8 cellular contexts compared by ENCODE assay signal in genomic region chr10:73910401-73910763, GRCh38. TPM values are rescaled to one million over a fixed set of nuclear protein-coding genes. Genes with fewer than 3 reads are reported as not detected.
A peak's percentile ranks its signal among the peaks of the same experiment; 100 is the strongest.
DNase-seq lines count a peak whose midpoint lies in the region; ATAC-seq and TF ChIP-seq lines count a peak whose summit lies in the region.

No MANE protein-coding gene starts in this region.

- CTCF ChIA-PET in RWPE1 (lab: Yijun Ruan, JAX) = interaction anchor here (0.6 to 5.5 kb wide), 6 partner anchors 9 to 83 kb away, joined by 3 to 29 read pairs (median 3); no protein-coding TSS in a partner anchor

- H3K27ac Mint-ChIP-seq in activated T-cell treated with anti-CD3 and anti-CD28 coated beads, Interleukin-2, amount 50 U/mL, for 72 hours = no peak overlapping the region

- no peaks in the 10 kb centered on the region for H3K27me3 ChIP-seq in fibroblast of lung (ENCODE audit: control insufficient read depth, insufficient read depth, low read length)

- peak overlapping the region; percentile 77 to 89 for H3K4me3 Mint-ChIP-seq in activated T-cell treated with anti-CD3 and anti-CD28 coated beads, Interleukin-2, amount 50 U/mL, for 72 hours

- peaks cover 48% of the 10 kb centered on the region for H3K4me1 ChIP-seq in fibroblast of lung (ENCODE audit: control insufficient read depth, extremely low read depth, insufficient read depth, low read length)

- peaks cover 41% of the 10 kb centered on the region for H3K4me1 Mint-ChIP-seq in activated T-cell treated with anti-CD3 and anti-CD28 coated beads, Interleukin-2, amount 50 U/mL, for 72 hours (ENCODE audit: low read depth)

- H3K36me3 ChIP-seq in fibroblast of lung (ENCODE audit: control insufficient read depth, insufficient read depth, low read length) = peaks cover 25% of the 10 kb centered on the region

- H3K27me3 Mint-ChIP-seq in activated T-cell treated with anti-CD3 and anti-CD28 coated beads, Interleukin-2, amount 50 U/mL, for 72 hours (ENCODE audit: low read depth) = peaks cover 65% of the 10 kb centered on the region

- peak overlapping the region; percentile 63 to 88 (median 84) for H3K4me3 ChIP-seq in fibroblast of lung (replicated peaks in 1 of 4; ENCODE audit: control extremely low read depth in 1 of 4, insufficient read depth in 1 of 4, low read depth in 3 of 4, low read length in 4 of 4)
- peak overlapping the region; percentile 72 for H3K4me3 ChIP-seq in retinal pigment epithelial cell (ENCODE audit: low read length)

- H2AFZ ChIP-seq in fibroblast of lung (ENCODE audit: low read length) = peak overlapping the region; percentile 27

- no peak for TF ChIP-seq CTCF in RWPE1 (conservative IDR thresholded peaks at IDR 0.05; ENCODE audit: low read depth)
- TF ChIP-seq CTCF in fibroblast of lung (conservative IDR thresholded peaks at IDR 0.05 in 1 of 2, IDR thresholded peaks at IDR 0.05 in 1 of 2; ENCODE audit: low read depth in 1 of 2, low read length in 2 of 2) = no peak
- TF ChIP-seq CTCF in retinal pigment epithelial cell (conservative IDR thresholded peaks at IDR 0.05; ENCODE audit: low read depth, low read length) = peak; percentile 22
- no peak for TF ChIP-seq CTCF in omental fat pad (IDR thresholded peaks at IDR 0.05)

- H3K27ac ChIP-seq in RWPE1 (peak overlapping the region; percentile 89), fibroblast of lung (ENCODE audit: insufficient read depth, low read length) (peak overlapping the region; percentile 100)

- POLR2A ChIA-PET in RWPE1 (lab: Yijun Ruan, JAX; ENCODE audit: low non-redundant PET) = interaction anchor here (0.6 to 6.0 kb wide), 2 partner anchors 20 to 22 kb away, joined by 5 to 28 read pairs; no protein-coding TSS in a partner anchor

- no peaks in the 10 kb centered on the region for H3K9me3 ChIP-seq in fibroblast of lung (ENCODE audit: control insufficient read depth, insufficient read depth, low read depth, low read length)

- peak; percentile 19 to 21 for DNase-seq in activated T-cell treated with anti-CD3 and anti-CD28 coated beads, Interleukin-2, amount 50 U/mL, for 72 hours
- DNase-seq in activated T-cell treated with anti-CD3 and anti-CD28 coated beads for 4 hours (no peak), RWPE1 (ENCODE audit: low spot score) (no peak), fibroblast of lung (ENCODE audit: low read depth in 2 of 2) (no peak), retinal pigment epithelial cell (ENCODE audit: low read depth) (no peak), NCI-H69 (lab: John Stamatoyannopoulos, UW) (no peak), omental fat pad (ENCODE audit: low spot score) (no peak), amniotic stem cell (lab: John Stamatoyannopoulos, UW) (no peak)

- no peaks in the 10 kb centered on the region for H3K36me3 Mint-ChIP-seq in activated T-cell treated with anti-CD3 and anti-CD28 coated beads, Interleukin-2, amount 50 U/mL, for 72 hours (ENCODE audit: insufficient read depth in 2 of 2)

- peak overlapping the region; percentile 81 for H3K9ac ChIP-seq in fibroblast of lung (ENCODE audit: insufficient read depth, low read length)

- no peaks in the 10 kb centered on the region for H4K20me1 ChIP-seq in fibroblast of lung (ENCODE audit: control insufficient read depth, extremely low read depth, insufficient read depth, low read length)

- H3K79me2 ChIP-seq in fibroblast of lung (ENCODE audit: control insufficient read depth, insufficient read depth, low read length) = peaks cover 44% of the 10 kb centered on the region

- peak overlapping the region; percentile 83 for H3K4me2 ChIP-seq in fibroblast of lung (ENCODE audit: extremely low read depth, insufficient read depth, low read length)

- no peaks in the 10 kb centered on the region for H3K9me3 Mint-ChIP-seq in activated T-cell treated with anti-CD3 and anti-CD28 coated beads, Interleukin-2, amount 50 U/mL, for 72 hours

- peak; percentile 14 to 43 for ATAC-seq in activated T-cell treated with anti-CD3 and anti-CD28 coated beads, Interleukin-2, amount 50 U/mL, for 72 hours (replicated peaks in 1 of 2)
- ATAC-seq in omental fat pad (ENCODE audit: low FRiP score) = no peak

RNA-seq across cellular contexts. Expression of gene PLAU, which starts 0.6 kb away (rescaled TPM):
- under 1 TPM; 0.43 to 0.44 TPM for total RNA-seq in activated T-cell treated with anti-CD3 and anti-CD28 coated beads, Interleukin-2, amount 50 U/mL, for 72 hours
- total RNA-seq in fibroblast of lung (60.1 and 93.6 TPM in 2 replicates), omental fat pad (10 to 100 TPM in 3 of 4 donors, 1 to 10 TPM in 1; 7.3 to 75.2 (median 31.9) TPM)
- 98.9 and 332 TPM in 2 replicates for polyA plus RNA-seq in fibroblast of lung
- 90.2 and 305 TPM in 2 replicates for polyA plus RNA-seq in fibroblast of lung (2012)
- polyA minus RNA-seq in fibroblast of lung (ENCODE audit: low replicate concordance) = 90.1 and 281 TPM in 2 replicates

RNA-seq across cellular contexts. Expression of gene CAMK2G, which starts 36.0 kb away (rescaled TPM):
- total RNA-seq in activated T-cell treated with anti-CD3 and anti-CD28 coated beads, Interleukin-2, amount 50 U/mL, for 72 hours = 10 to 100 TPM; 25.0 to 30.3 TPM
- 19.8 and 25.9 TPM in 2 replicates for total RNA-seq in fibroblast of lung
- polyA plus RNA-seq in fibroblast of lung = 26.6 and 32.2 TPM in 2 replicates
- polyA plus RNA-seq in fibroblast of lung (2012) = 18.0 and 23.2 TPM in 2 replicates
- 27.2 and 39.5 TPM in 2 replicates for polyA minus RNA-seq in fibroblast of lung (ENCODE audit: low replicate concordance)
- total RNA-seq in omental fat pad = 10 to 100 TPM; 10.6 to 35.8 (median 15.6) TPM

Comparison
In these comparisons a context has a peak if more than half of its experiments do, and no peak if none do; other contexts are left out.
1. DNase-seq: peak in activated T-cell treated with anti-CD3 and anti-CD28 coated beads, Interleukin-2, amount 50 U/mL, for 72 hours (2 of 2); none in activated T-cell treated with anti-CD3 and anti-CD28 coated beads for 4 hours (single experiment), RWPE1 (single experiment), fibroblast of lung (0 of 2), retinal pigment epithelial cell (single experiment), NCI-H69 (single experiment), omental fat pad (single experiment) and amniotic stem cell (single experiment).
2. RNA of gene PLAU, which starts 0.6 kb away (total RNA-seq): 60.1 to 93.6 TPM in fibroblast of lung and 7.3 to 75.2 TPM in omental fat pad; 0.43 to 0.44 TPM in activated T-cell treated with anti-CD3 and anti-CD28 coated beads, Interleukin-2, amount 50 U/mL, for 72 hours; every median in the first group is over 4 times any median in the second.